Comparison of ENCODE assay signal across 5 cellular contexts in genomic region chr1:246390855-246391254, GRCh38.
"Had no signal": no experiment of that assay in that cellular context is flagged by ENCODE, and none has a peak within 500 bp of the region (broad histone marks: within the 10 kb centered on the region; RNA-seq: fewer than 3 reads in every experiment).

No MANE protein-coding gene starts in this region.

- H3K9ac ChIP-seq: GM23248 had no signal

- H3K27ac ChIP-seq: GM23248 had no signal

- DNase-seq: GM23248, GOT3, H7, IMR-90 had no signal

- H3K36me3 ChIP-seq: HAP-1 had no signal

- H3K4me1 ChIP-seq: HAP-1 had no signal

- H3K9me3 ChIP-seq: HAP-1 had no signal

- H3K4me3 ChIP-seq: GM23248, HAP-1 had no signal
